In genomic region chr1:52056110-52056936, GRCh38 we compare ENCODE assay signal across 8 cellular contexts. TPM values are rescaled to one million over a fixed set of nuclear protein-coding genes. Genes with fewer than 3 reads are reported as not detected.
A peak's percentile ranks its signal among the peaks of the same experiment; 100 is the strongest.
DNase-seq lines count a peak whose midpoint lies in the region; ATAC-seq and TF ChIP-seq lines count a peak whose summit lies in the region.

BTF3L4 (plus strand) TSS chr1:52056295; CDS start chr1:52059848, 3,553 bp downstream.

- ATAC-seq in GM21717 (IDR thresholded peaks at IDR 0.05; ENCODE audit: unreplicated experiment), result peak; percentile 80

- peak within 1 kb of the TSS; percentile 98 for H3K27ac ChIP-seq in epithelial cell of prostate

- peak; percentile 95 for DNase-seq in DMS153 treated with DMSO at 0.1 percent for 48 hours (lab: John Stamatoyannopoulos, UW; ENCODE audit: unreplicated experiment)
- DNase-seq in KG1 (lab: John Stamatoyannopoulos, UW), result peak; percentile 86
- DNase-seq in activated T-cell treated with anti-CD3 and anti-CD28 coated beads, Interleukin-2, amount 50 U/mL, for 1 hour, result peak; percentile 89
- DNase-seq in epithelial cell of prostate (ENCODE audit: low read depth, low spot score), result peak; percentile 70
- DNase-seq in mucosa of gallbladder (ENCODE audit: low spot score), result peak; percentile 95
- peak; percentile 77 to 85 for DNase-seq in stimulated activated CD8-positive, alpha-beta memory T cell treated with anti-CD3 and anti-CD28 coated beads, Interleukin-4, amount 100 ng/mL, for 4 hours (ENCODE audit: low read depth in 2 of 2, low spot score in 1 of 2)

TF ChIP-seq in PFSK-1, 5 proteins besides CTCF, POLR2A, EP300 and RAD21:
- TF ChIP-seq TAF1 (IDR thresholded peaks at IDR 0.05; ENCODE audit: borderline replicate concordance, insufficient read depth, low read length), result 0 out of 2 replicates have a peak, but pooled peaks have one; percentile 13
- peak; percentile 36; the same call in 1 of the 2 replicates for TF ChIP-seq SIN3A (IDR thresholded peaks at IDR 0.05; ENCODE audit: borderline replicate concordance, insufficient read depth, low read length)
- no peak; the same call in 1 of the 2 replicates for TF ChIP-seq POLR2AphosphoS5 (IDR thresholded peaks at IDR 0.05; ENCODE audit: low read depth, low read length)
- TF ChIP-seq REST (IDR thresholded peaks at IDR 0.05; ENCODE audit: insufficient read depth in 1 of 2, low read depth in 2 of 2, low read length in 2 of 2), result no peak
- TF ChIP-seq FOXP2 (optimal IDR thresholded peaks at IDR 0.05; ENCODE audit: borderline replicate concordance, extremely low read depth, extremely low read length, insufficient read depth), result peak; percentile 59

RNA-seq across cellular contexts. Expression of gene BTF3L4, which starts in this region (rescaled TPM):
- 52.1 TPM for polyA plus RNA-seq in PFSK-1 (2012; ENCODE audit: insufficient read length, low read depth)
- total RNA-seq in mucosa of gallbladder, result 29.1 TPM

Comparison
In these comparisons a context has a peak if more than half of its experiments do, and no peak if none do; other contexts are left out.
1. Peak in every context shown above with its lines: DNase-seq, ATAC-seq and H3K27ac ChIP-seq.